ENCODE assay signal across 15 cellular contexts in the genomic region with DNA sequence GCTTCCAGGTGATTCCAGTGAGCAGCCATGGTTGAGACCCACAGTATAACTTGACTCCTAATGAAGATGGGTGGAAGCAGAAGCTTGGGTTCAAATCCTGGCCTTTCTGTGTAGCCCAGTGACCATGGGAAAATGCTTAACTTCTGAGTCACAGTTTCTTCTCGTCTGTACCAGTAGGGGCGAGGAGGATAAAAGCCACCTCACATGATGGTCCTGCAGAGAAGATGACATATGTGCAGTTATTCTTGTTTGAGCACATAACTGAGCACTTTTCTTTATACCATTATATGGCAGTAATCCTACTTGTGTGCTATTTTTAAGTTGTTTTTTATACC. TPM values are rescaled to one million over a fixed set of nuclear protein-coding genes. Genes with fewer than 3 reads are reported as not detected.
DNase-seq lines count a peak whose midpoint lies in the region; ATAC-seq, FAIRE-seq and TF ChIP-seq lines count a peak whose summit lies in the region.
"Had no signal": no experiment of that assay in that cellular context is flagged by ENCODE, and none has a peak within 500 bp of the region (broad histone marks: within the 10 kb centered on the region; RNA-seq: fewer than 3 reads in every experiment).

No MANE protein-coding gene starts in this region.

- 35% methylated on average over 2 of the region's 2 CpGs for WGBS in A549 (ENCODE audit: missing lambda C conversion rate)
- WGBS in testis, 2 donors, result 61 to 75% methylated on average over 2 of the region's 2 CpGs

- intact Hi-C loops in activated B cell treated with CpG ODN at 0.5 μM for 24 hours (cut with micrococcal nuclease), result loop anchor here (1.0 to 5.0 kb wide), 2 partner anchors 13 to 103 kb away; no protein-coding TSS in a partner anchor
- intact Hi-C loops in gastrocnemius medialis (cut with DNase I; ENCODE audit: low total_unique reads), result no loop called here
- intact Hi-C loops in testis (cut with DNase I; ENCODE audit: low total_unique reads), result no loop called here

- H3K27ac Mint-ChIP-seq in activated B cell treated with CpG ODN at 0.5 μM for 24 hours, result peak overlapping the region; percentile 82
- H3K27ac Mint-ChIP-seq: activated CD8-positive, alpha-beta T cell treated with anti-CD3 and anti-CD28 coated beads for 36 hours had no signal

- no peak for TF ChIP-seq RAD21 in A549 (conservative IDR thresholded peaks at IDR 0.05 in 1 of 2, IDR thresholded peaks at IDR 0.05 in 1 of 2)

- POLR2A ChIA-PET in A549 (lab: Yijun Ruan, JAX), result no interaction called here
- POLR2A ChIA-PET in HEK293 (lab: Yijun Ruan, JAX), result interaction anchor here (1.3 kb wide), 1 partner anchor 13 kb away, joined by 5 read pairs; no protein-coding TSS in a partner anchor
- POLR2A ChIA-PET in activated B cell treated with CpG ODN at 0.5 μM for 24 hours (lab: Charles Lee), result interaction anchor here (0.7 to 9.3 kb wide), 7 partner anchors 13 to 139 kb away, joined by 3 to 191 read pairs (median 3); partner anchors contain the start of genes CD6 and SLC15A3

- peak overlapping the region; percentile 13 for H3K4me2 ChIP-seq in A549

- peaks cover 0 to 62% of the 10 kb centered on the region in 2 experiments; a peak in 1 of 3 replicates for H3K36me3 ChIP-seq in HEK293 (ENCODE audit: control insufficient read depth in 2 of 2, insufficient read depth in 1 of 2, low read length in 2 of 2)
- peaks cover 0 to 36% of the 10 kb centered on the region in 2 donors for H3K36me3 ChIP-seq in gastrocnemius medialis
- no peaks in the 10 kb centered on the region for H3K36me3 ChIP-seq in testis (ENCODE audit: low read depth, missing control alignments)

- TF ChIP-seq POLR2A in A549 (IDR thresholded peaks at IDR 0.05; ENCODE audit: low read length) (no peak), gastrocnemius medialis (IDR thresholded peaks at IDR 0.05) (no peak), testis (IDR thresholded peaks at IDR 0.05) (no peak)

- no peaks in the 10 kb centered on the region for H3K27me3 Mint-ChIP-seq in activated B cell treated with CpG ODN at 0.5 μM for 24 hours
- H3K27me3 Mint-ChIP-seq: activated CD8-positive, alpha-beta T cell treated with anti-CD3 and anti-CD28 coated beads for 36 hours had no signal

- no peak for FAIRE-seq in A549 (lab: Jason Lieb, UNC)
- FAIRE-seq: D721Med had no signal

- no peak overlapping the region for H3K27ac ChIP-seq in A549
- no peak overlapping the region for H3K27ac ChIP-seq in HEK293 (ENCODE audit: extremely low read depth, low read depth, low read length)
- H3K27ac ChIP-seq in gastrocnemius medialis, result peak overlapping the region in 2 of 4 donors; percentile 34 to 93
- no peak overlapping the region for H3K27ac ChIP-seq in testis
- H3K27ac ChIP-seq: body of pancreas, thyroid gland had no signal

- no peak for ATAC-seq in A549
- ATAC-seq in activated B cell treated with CpG ODN at 0.5 μM for 24 hours (ENCODE audit: low read depth), result no peak
- ATAC-seq in gastrocnemius medialis, result no peak
- ATAC-seq in HG03571 (IDR thresholded peaks at IDR 0.05; ENCODE audit: unreplicated experiment), result no peak
- ATAC-seq in HG03280 (IDR thresholded peaks at IDR 0.05; ENCODE audit: unreplicated experiment), result no peak
- ATAC-seq: activated CD8-positive, alpha-beta T cell treated with anti-CD3 and anti-CD28 coated beads for 36 hours; body of pancreas; Panc1 had no signal

- H3K9me3 ChIP-seq in A549, result no peaks in the 10 kb centered on the region
- H3K9me3 ChIP-seq in HEK293 (ENCODE audit: control insufficient read depth, insufficient read depth, low read depth, low read length), result no peaks in the 10 kb centered on the region
- H3K9me3 ChIP-seq in gastrocnemius medialis, result no peaks in the 10 kb centered on the region
- H3K9me3 ChIP-seq in testis, result no peaks in the 10 kb centered on the region
- H3K9me3 ChIP-seq: body of pancreas, thyroid gland had no signal

- CTCF ChIA-PET in A549 (lab: Yijun Ruan, JAX), result interaction anchor here (0.7 to 3.8 kb wide), 5 partner anchors 8 to 250 kb away, joined by 3 to 11 read pairs (median 6); no protein-coding TSS in a partner anchor
- CTCF ChIA-PET in HEK293 (lab: Yijun Ruan, JAX), result interaction anchor here (0.6 to 6.2 kb wide), 5 partner anchors 19 to 268 kb away, joined by 3 to 30 read pairs (median 4); no protein-coding TSS in a partner anchor
- CTCF ChIA-PET in activated B cell treated with CpG ODN at 0.5 μM for 24 hours (lab: Charles Lee), result interaction anchor here (1.5 kb wide), 1 partner anchor 51 kb away, joined by 6 read pairs; no protein-coding TSS in a partner anchor

- no peaks in the 10 kb centered on the region for H3K27me3 ChIP-seq in gastrocnemius medialis
- H3K27me3 ChIP-seq in testis, result no peaks in the 10 kb centered on the region
- H3K27me3 ChIP-seq: body of pancreas, thyroid gland had no signal

- TF ChIP-seq CTCF in A549 (IDR thresholded peaks at IDR 0.05), result no peak
- no peak for TF ChIP-seq CTCF in HEK293 (tag by site-specific recombination; IDR thresholded peaks at IDR 0.05)
- TF ChIP-seq CTCF in activated B cell treated with CpG ODN at 0.5 μM for 24 hours (IDR thresholded peaks at IDR 0.05), result no peak
- no peak for TF ChIP-seq CTCF in fibroblast of mammary gland (conservative IDR thresholded peaks at IDR 0.05; ENCODE audit: control insufficient read depth, insufficient read depth, low read depth, low read length)
- TF ChIP-seq CTCF in gastrocnemius medialis (IDR thresholded peaks at IDR 0.05 in 4 of 5, conservative IDR thresholded peaks at IDR 0.05 in 1 of 5), result no peak
- TF ChIP-seq CTCF in testis (IDR thresholded peaks at IDR 0.05), result no peak

- no peak for TF ChIP-seq EP300 in A549 (IDR thresholded peaks at IDR 0.05)

- H3K4me3 Mint-ChIP-seq in activated B cell treated with CpG ODN at 0.5 μM for 24 hours, result peak overlapping the region; percentile 60
- H3K4me3 Mint-ChIP-seq: activated CD8-positive, alpha-beta T cell treated with anti-CD3 and anti-CD28 coated beads for 36 hours had no signal

- H3K4me1 Mint-ChIP-seq in activated B cell treated with CpG ODN at 0.5 μM for 24 hours, result peaks cover 61% of the 10 kb centered on the region

- DNase-seq in A549 (ENCODE audit: low read depth in 1 of 2, low spot score in 1 of 2), result peak in 1 of 2 experiments; percentile 19
- no peak for DNase-seq in activated B cell treated with CpG ODN at 0.5 μM for 24 hours
- DNase-seq in fibroblast of mammary gland (ENCODE audit: low read depth), result peak; percentile 42
- no peak for DNase-seq in gastrocnemius medialis
- DNase-seq in testis, result no peak
- DNase-seq: body of pancreas, MM.1S, NCI-H2227 treated with DMSO at 0.1 percent for 48 hours, thyroid gland had no signal

- H3K9me3 Mint-ChIP-seq in activated B cell treated with CpG ODN at 0.5 μM for 24 hours, result no peaks in the 10 kb centered on the region
- H3K9me3 Mint-ChIP-seq: activated CD8-positive, alpha-beta T cell treated with anti-CD3 and anti-CD28 coated beads for 36 hours had no signal

- H3K4me3 ChIP-seq in A549 (no peak overlapping the region), HEK293 (ENCODE audit: low read depth, low read length) (no peak overlapping the region), fibroblast of mammary gland (ENCODE audit: control insufficient read depth, low read depth, low read length) (no peak overlapping the region), gastrocnemius medialis (no peak overlapping the region), testis (no peak overlapping the region)
- H3K4me3 ChIP-seq: body of pancreas, thyroid gland had no signal

- peaks cover 67% of the 10 kb centered on the region for H3K36me3 Mint-ChIP-seq in activated B cell treated with CpG ODN at 0.5 μM for 24 hours (ENCODE audit: low read depth)

- H3K4me1 ChIP-seq in A549, result peaks cover 29% of the 10 kb centered on the region
- no peaks in the 10 kb centered on the region for H3K4me1 ChIP-seq in HEK293 (ENCODE audit: control insufficient read depth, insufficient read depth, low read length)
- H3K4me1 ChIP-seq in gastrocnemius medialis, result peaks cover 49 to 58% of the 10 kb centered on the region in 2 donors
- peaks cover 25% of the 10 kb centered on the region for H3K4me1 ChIP-seq in testis

- in situ Hi-C loops in gastrocnemius medialis (cut with MboI; ENCODE audit: low sequenced_read_pairs in 4 of 4), result loop anchor here in 1 of 4 donors (25.0 kb wide), 1 partner anchor 243 kb away; the partner anchor contains the start of gene VPS37C

RNA-seq across cellular contexts. Expression of gene TMEM109, which starts 5.0 kb away (rescaled TPM):
- polyA plus RNA-seq in A549 (2011; rRNA removed), result 40.9 and 58.0 TPM in 2 replicates
- 66.3 and 75.3 TPM in 2 replicates for polyA plus RNA-seq in A549 (2012; cell fraction: cytosol; rRNA removed)
- polyA plus RNA-seq in A549 (2012; cell fraction: nucleus; rRNA removed), result 76.5 and 78.4 TPM in 2 replicates
- 88.4 to 93.4 TPM (median 93.0 TPM) in 3 replicates for polyA plus RNA-seq in A549 (2017; fragmentation: RNase III; extraction: RNeasy Plus Mini Kit Qiagen cat#74134 plus additional on column Dnase treatment)
- polyA minus RNA-seq in A549 (2011; rRNA and poly(A)+ RNA removed), result 33.3 and 36.8 TPM in 2 replicates
- total RNA-seq in activated B cell treated with CpG ODN at 0.5 μM for 24 hours, result 117 and 121 TPM in 2 replicates
- 100 to 1,000 TPM in 2 of 4 donors, 10 to 100 TPM in 2; 56.5 to 105 (median 82.6) TPM for total RNA-seq in gastrocnemius medialis
- 10 to 100 TPM; 28.1 to 46.7 TPM for total RNA-seq in testis
- polyA plus RNA-seq in testis (ENCODE audit: insufficient read depth, low read depth, low replicate concordance), result 59.1 TPM

RNA-seq across cellular contexts. Expression of gene TMEM132A, which starts 5.4 kb away (rescaled TPM):
- polyA plus RNA-seq in A549 (2011; rRNA removed), result 18.1 and 19.5 TPM in 2 replicates
- 58.4 and 83.2 TPM in 2 replicates for polyA plus RNA-seq in A549 (2012; cell fraction: cytosol; rRNA removed)
- 368 and 501 TPM in 2 replicates for polyA plus RNA-seq in A549 (2012; cell fraction: nucleus; rRNA removed)
- polyA plus RNA-seq in A549 (2017; fragmentation: RNase III; extraction: RNeasy Plus Mini Kit Qiagen cat#74134 plus additional on column Dnase treatment), result 87.2 to 91.8 TPM (median 88.0 TPM) in 3 replicates
- 20.1 and 20.2 TPM in 2 replicates for polyA minus RNA-seq in A549 (2011; rRNA and poly(A)+ RNA removed)
- total RNA-seq in activated B cell treated with CpG ODN at 0.5 μM for 24 hours, result 8.2 and 8.7 TPM in 2 replicates
- 1 to 10 TPM; 2.5 to 3.7 (median 3.1) TPM for total RNA-seq in gastrocnemius medialis
- 10 to 100 TPM; 21.7 to 39.0 TPM for total RNA-seq in testis
- 17.8 TPM for polyA plus RNA-seq in testis (ENCODE audit: insufficient read depth, low read depth, low replicate concordance)

RNA-seq across cellular contexts. Expression of gene PRPF19, which starts 12.5 kb away (rescaled TPM):
- 41.1 and 51.7 TPM in 2 replicates for polyA plus RNA-seq in A549 (2011; rRNA removed)
- polyA plus RNA-seq in A549 (2012; cell fraction: cytosol; rRNA removed), result 77.9 and 97.7 TPM in 2 replicates
- 117 and 145 TPM in 2 replicates for polyA plus RNA-seq in A549 (2012; cell fraction: nucleus; rRNA removed)
- polyA plus RNA-seq in A549 (2017; fragmentation: RNase III; extraction: RNeasy Plus Mini Kit Qiagen cat#74134 plus additional on column Dnase treatment), result 175 to 184 TPM (median 177 TPM) in 3 replicates
- polyA minus RNA-seq in A549 (2011; rRNA and poly(A)+ RNA removed), result 45.9 and 67.2 TPM in 2 replicates
- total RNA-seq in activated B cell treated with CpG ODN at 0.5 μM for 24 hours, result 143 and 164 TPM in 2 replicates
- total RNA-seq in gastrocnemius medialis, result 10 to 100 TPM; 55.5 to 75.6 (median 71.9) TPM
- total RNA-seq in testis, result 100 to 1,000 TPM in 1 of 2 donors, 10 to 100 TPM in 1; 79.8 to 109 TPM
- polyA plus RNA-seq in testis (ENCODE audit: insufficient read depth, low read depth, low replicate concordance), result 71.6 TPM

RNA-seq across cellular contexts. Expression of gene SLC15A3, which starts 33.1 kb away (rescaled TPM):
- polyA plus RNA-seq in A549 (2011; rRNA removed) (not detected in 2 replicates), A549 (2017; fragmentation: RNase III; extraction: RNeasy Plus Mini Kit Qiagen cat#74134 plus additional on column Dnase treatment) (not detected in 3 replicates), testis (ENCODE audit: insufficient read depth, low read depth, low replicate concordance) (24.4 TPM)
- polyA plus RNA-seq in A549 (2012; cell fraction: cytosol; rRNA removed), result not detected in 2 replicates
- not detected in 2 replicates for polyA plus RNA-seq in A549 (2012; cell fraction: nucleus; rRNA removed)
- not detected in 2 replicates for polyA minus RNA-seq in A549 (2011; rRNA and poly(A)+ RNA removed)
- total RNA-seq in activated B cell treated with CpG ODN at 0.5 μM for 24 hours (76.4 and 77.8 TPM in 2 replicates), gastrocnemius medialis (1 to 10 TPM; 2.8 to 6.9 (median 6.0) TPM), testis (1 to 10 TPM; 8.0 to 9.3 TPM)

RNA-seq across cellular contexts. Expression of gene ZP1, which starts 51.6 kb away (rescaled TPM):
- polyA plus RNA-seq in A549 (2011; rRNA removed), result 0.06 and 0.26 TPM in 2 replicates
- 0.07 and 0.23 TPM in 2 replicates for polyA plus RNA-seq in A549 (2012; cell fraction: cytosol; rRNA removed)
- polyA plus RNA-seq in A549 (2012; cell fraction: nucleus; rRNA removed), result 0.32 and 0.73 TPM in 2 replicates
- 0.30 to 0.32 TPM (median 0.30 TPM) in 3 replicates for polyA plus RNA-seq in A549 (2017; fragmentation: RNase III; extraction: RNeasy Plus Mini Kit Qiagen cat#74134 plus additional on column Dnase treatment)
- polyA minus RNA-seq in A549 (2011; rRNA and poly(A)+ RNA removed), result 0.19 TPM in 1 of 2 replicates, not detected in the other
- not detected in 2 replicates for total RNA-seq in activated B cell treated with CpG ODN at 0.5 μM for 24 hours
- not detected for total RNA-seq in gastrocnemius medialis
- total RNA-seq in testis, result 1 to 10 TPM; 3.5 to 4.0 TPM
- polyA plus RNA-seq in testis (ENCODE audit: insufficient read depth, low read depth, low replicate concordance), result 11.2 TPM
- total RNA-seq: activated CD8-positive, alpha-beta T cell treated with anti-CD3 and anti-CD28 coated beads for 36 hours; body of pancreas; thyroid gland had no signal
